17 cellular contexts compared by ENCODE assay signal in genomic region chr2:180314086-180314485, GRCh38.
DNase-seq lines count a peak whose midpoint lies in the region; ATAC-seq and TF ChIP-seq lines count a peak whose summit lies in the region.
"Had no signal": no experiment of that assay in that cellular context is flagged by ENCODE, and none has a peak within 500 bp of the region (broad histone marks: within the 10 kb centered on the region; RNA-seq: fewer than 3 reads in every experiment).

No MANE protein-coding gene starts in this region.

- in situ Hi-C loops in G401 (cut with HindIII; ENCODE audit: low sequenced_read_pairs) = no loop called here

- peaks cover 15% of the 10 kb centered on the region for H3K9me3 ChIP-seq in endodermal cell (ENCODE audit: control insufficient read depth, low read length)
- H3K9me3 ChIP-seq: BLaER1 had no signal

- peak; percentile 38 for DNase-seq in EL
- DNase-seq in NCI-H226 = peak; percentile 69
- DNase-seq in endodermal cell = no peak
- no peak for DNase-seq in NCI-H146 (lab: John Stamatoyannopoulos, UW)
- DNase-seq in activated CD8-positive, alpha-beta T cell treated with anti-CD3 and anti-CD28 coated beads, Interleukin-2, amount 10 ng/mL, durations not matched to agents 7 days and 5 days = no peak
- DNase-seq in glomerular visceral epithelial cell (ENCODE audit: extremely low spot score) = no peak
- DNase-seq in G401 (ENCODE audit: low spot score) = no peak
- DNase-seq: ACHN, DND-41, H9, MV-4-11, NCI-H1417, NCI-H1930, NCI-H446, NCI-H748 treated with DMSO at 0.1 percent for 48 hours had no signal

- H3K9me3 Mint-ChIP-seq in endodermal cell = peaks cover 9% of the 10 kb centered on the region
- H3K9me3 Mint-ChIP-seq in activated CD8-positive, alpha-beta T cell treated with anti-CD3 and anti-CD28 coated beads, Interleukin-2, amount 10 ng/mL, durations not matched to agents 7 days and 5 days (ENCODE audit: insufficient read depth) = no peaks in the 10 kb centered on the region

- H3K4me3 ChIP-seq in endodermal cell (ENCODE audit: low read length) = peak overlapping the region; percentile 27
- H3K4me3 ChIP-seq: BLaER1 had no signal

- peaks cover 5% of the 10 kb centered on the region for H3K4me1 ChIP-seq in endodermal cell (ENCODE audit: control insufficient read depth, insufficient read depth, low read length)
- H3K4me1 ChIP-seq: BLaER1 had no signal

- no peaks in the 10 kb centered on the region for H3K36me3 Mint-ChIP-seq in endodermal cell (ENCODE audit: low read depth)
- no peaks in the 10 kb centered on the region for H3K36me3 Mint-ChIP-seq in activated CD8-positive, alpha-beta T cell treated with anti-CD3 and anti-CD28 coated beads, Interleukin-2, amount 10 ng/mL, durations not matched to agents 7 days and 5 days (ENCODE audit: low read depth)

- H3K27ac ChIP-seq in endodermal cell (ENCODE audit: low read depth, low read length) = no peak overlapping the region
- H3K27ac ChIP-seq: BLaER1, RWPE1 had no signal

- no peak overlapping the region for H3K9ac ChIP-seq in endodermal cell (ENCODE audit: extremely low read depth, low read length, poor library complexity, severe bottlenecking)
- H3K9ac ChIP-seq: BLaER1 had no signal

- H3K36me3 ChIP-seq in endodermal cell (ENCODE audit: control insufficient read depth, insufficient read depth, low read length) = no peaks in the 10 kb centered on the region
- H3K36me3 ChIP-seq: BLaER1 had no signal

- no peak for TF ChIP-seq CTCF in endodermal cell (conservative IDR thresholded peaks at IDR 0.05)

- CTCF ChIA-PET in activated CD8-positive, alpha-beta T cell treated with anti-CD3 and anti-CD28 coated beads, Interleukin-2, amount 10 ng/mL, durations not matched to agents 7 days and 5 days (lab: Charles Lee) = no interaction called here

- peaks cover 17% of the 10 kb centered on the region for H3K27me3 Mint-ChIP-seq in endodermal cell (ENCODE audit: insufficient read depth)
- H3K27me3 Mint-ChIP-seq in activated CD8-positive, alpha-beta T cell treated with anti-CD3 and anti-CD28 coated beads, Interleukin-2, amount 10 ng/mL, durations not matched to agents 7 days and 5 days (ENCODE audit: low read depth) = no peaks in the 10 kb centered on the region

- POLR2A ChIA-PET in activated CD8-positive, alpha-beta T cell treated with anti-CD3 and anti-CD28 coated beads, Interleukin-2, amount 10 ng/mL, durations not matched to agents 7 days and 5 days (lab: Charles Lee) = no interaction called here

- H3K27ac Mint-ChIP-seq in endodermal cell = no peak overlapping the region
- H3K27ac Mint-ChIP-seq in activated CD8-positive, alpha-beta T cell treated with anti-CD3 and anti-CD28 coated beads, Interleukin-2, amount 10 ng/mL, durations not matched to agents 7 days and 5 days = no peak overlapping the region

- H3K27me3 ChIP-seq in endodermal cell (ENCODE audit: control insufficient read depth, insufficient read depth, low read length, poor library complexity, severe bottlenecking) = no peaks in the 10 kb centered on the region
- H3K27me3 ChIP-seq: BLaER1 had no signal

- H3K4me3 Mint-ChIP-seq in endodermal cell = no peak overlapping the region
- no peak overlapping the region for H3K4me3 Mint-ChIP-seq in activated CD8-positive, alpha-beta T cell treated with anti-CD3 and anti-CD28 coated beads, Interleukin-2, amount 10 ng/mL, durations not matched to agents 7 days and 5 days
- H3K4me3 Mint-ChIP-seq: H9 had no signal

- no peak for ATAC-seq in activated CD8-positive, alpha-beta T cell treated with anti-CD3 and anti-CD28 coated beads, Interleukin-2, amount 10 ng/mL, durations not matched to agents 7 days and 5 days

- peaks cover 13% of the 10 kb centered on the region for H3K4me1 Mint-ChIP-seq in endodermal cell
- no peaks in the 10 kb centered on the region for H3K4me1 Mint-ChIP-seq in activated CD8-positive, alpha-beta T cell treated with anti-CD3 and anti-CD28 coated beads, Interleukin-2, amount 10 ng/mL, durations not matched to agents 7 days and 5 days (ENCODE audit: low read depth)

- 82% methylated on average over 2 of the region's 2 CpGs; no CpG with 5 or more reads in 1 of the 2 experiments for WGBS in endodermal cell (ENCODE audit: insufficient coverage in 1 of 2, insufficient read length in 1 of 2), 2 experiments

Comparison
In these comparisons a context has a peak if more than half of its experiments do, and no peak if none do; other contexts are left out.
1. DNase-seq: peak in EL (single experiment) and NCI-H226 (single experiment); none in endodermal cell (single experiment), NCI-H146 (single experiment), activated CD8-positive, alpha-beta T cell treated with anti-CD3 and anti-CD28 coated beads, Interleukin-2, amount 10 ng/mL, durations not matched to agents 7 days and 5 days (single experiment), glomerular visceral epithelial cell (single experiment) and G401 (single experiment).